In the genomic region with DNA sequence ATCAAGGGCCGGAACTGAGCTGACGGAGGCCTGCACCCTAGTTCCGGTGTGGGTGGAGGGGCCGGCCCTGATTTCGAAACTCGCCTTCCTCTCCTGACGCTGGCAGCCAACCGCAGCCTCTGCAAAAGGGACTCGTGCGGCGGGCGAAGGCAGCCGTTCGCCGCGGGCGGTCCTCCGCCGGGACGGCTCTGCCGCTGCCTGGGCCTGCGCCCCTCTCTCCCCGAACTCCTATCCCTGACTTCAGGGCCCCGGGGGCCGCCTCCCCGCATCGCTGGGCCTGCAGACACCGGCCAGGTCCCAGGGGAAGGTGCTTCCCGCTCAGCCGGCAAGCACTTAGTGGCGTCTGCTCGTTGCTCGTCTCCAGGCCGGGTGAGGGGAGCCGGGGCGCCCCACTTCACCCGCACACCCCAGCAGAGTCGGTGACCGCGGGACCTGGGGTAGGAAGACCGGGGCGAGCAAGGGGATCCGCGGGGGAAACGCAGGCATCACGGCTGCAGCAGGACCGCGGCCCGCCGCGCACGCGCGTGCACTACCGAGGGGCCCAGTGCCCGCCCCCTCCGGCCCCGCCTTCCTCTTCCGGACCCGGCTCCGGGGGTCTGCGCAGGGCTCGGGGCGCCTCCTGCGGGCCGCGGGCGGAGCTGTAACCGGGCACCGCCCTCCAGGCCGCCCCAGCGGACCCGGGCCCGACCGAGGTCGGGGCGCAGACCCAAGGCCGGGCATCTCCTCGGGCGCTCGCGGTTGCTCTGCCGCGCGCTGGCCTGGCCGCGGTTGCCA, we compare ENCODE assay signal across 8 cellular contexts. TPM values are rescaled to one million over a fixed set of nuclear protein-coding genes. Genes with fewer than 3 reads are reported as not detected.
DNase-seq lines count a peak whose midpoint lies in the region; ATAC-seq and TF ChIP-seq lines count a peak whose summit lies in the region.

No MANE protein-coding gene starts in this region.

- TF ChIP-seq CTCF in BJ (IDR thresholded peaks at IDR 0.05; ENCODE audit: insufficient read depth, low read depth, low read length) (no peak), colonic mucosa (IDR thresholded peaks at IDR 0.05) (no peak), left lung (IDR thresholded peaks at IDR 0.05) (peak; percentile 25 to 40)

- DNase-seq in BJ (ENCODE audit: low read depth), result no peak
- peak; percentile 86 for DNase-seq in NCI-H510A treated with DMSO at 0.1 percent for 48 hours (lab: John Stamatoyannopoulos, UW)
- DNase-seq in activated CD4-positive, alpha-beta T cell treated with anti-CD3 and anti-CD28 coated beads for 36 hours, result peak; percentile 95
- DNase-seq in colonic mucosa, result peak; percentile 87
- peak; percentile 93 to 97 for DNase-seq in left lung
- DNase-seq in stimulated activated CD4-positive, alpha-beta T cell treated with anti-CD3 and anti-CD28 coated beads, Interleukin-2, amount 100 ng/mL, for 24 hours, result peak; percentile 87 to 90

- ATAC-seq in GM19035 (IDR thresholded peaks at IDR 0.05; ENCODE audit: unreplicated experiment) (peak; percentile 58), HG03280 (IDR thresholded peaks at IDR 0.05; ENCODE audit: unreplicated experiment) (peak; percentile 69), left lung (peak; percentile 89)
- peak; percentile 62 for ATAC-seq in activated CD4-positive, alpha-beta T cell treated with anti-CD3 and anti-CD28 coated beads for 36 hours

- H3K27me3 ChIP-seq in BJ (ENCODE audit: control insufficient read depth, insufficient read depth, low read length) (no peaks in the 10 kb centered on the region), colonic mucosa (no peaks in the 10 kb centered on the region), left lung (no peaks in the 10 kb centered on the region)

- no peaks in the 10 kb centered on the region for H3K27me3 Mint-ChIP-seq in activated CD4-positive, alpha-beta T cell treated with anti-CD3 and anti-CD28 coated beads for 36 hours

- intact Hi-C loops in activated CD4-positive, alpha-beta T cell treated with anti-CD3 and anti-CD28 coated beads for 36 hours (cut with DNase I, micrococcal nuclease), result loop anchor here (1.0 to 5.0 kb wide), 17 partner anchors 11 to 672 kb away; a partner anchor contains a TSS
- intact Hi-C loops in colonic mucosa (cut with DNase I) (no loop called here), left lung (cut with DNase I) (no loop called here)

- H3K27ac ChIP-seq in colonic mucosa (peak overlapping the region; percentile 95), left lung (peak overlapping the region; percentile 92 to 100)

- H3K9me3 Mint-ChIP-seq in activated CD4-positive, alpha-beta T cell treated with anti-CD3 and anti-CD28 coated beads for 36 hours (ENCODE audit: low read depth), result no peaks in the 10 kb centered on the region

- peak overlapping the region; percentile 97 for H3K27ac Mint-ChIP-seq in activated CD4-positive, alpha-beta T cell treated with anti-CD3 and anti-CD28 coated beads for 36 hours

- CTCF ChIA-PET in BJ (lab: Yijun Ruan, JAX), result interaction anchor here (0.7 to 3.3 kb wide), 11 partner anchors 11 to 216 kb away, joined by 3 to 12 read pairs (median 4); a partner anchor contains a TSS
- CTCF ChIA-PET in activated CD4-positive, alpha-beta T cell treated with anti-CD3 and anti-CD28 coated beads for 36 hours (lab: Charles Lee), result interaction anchor here (0.6 to 1.9 kb wide), 14 partner anchors 10 to 639 kb away, joined by 3 to 10 read pairs (median 4); no protein-coding TSS in a partner anchor

- peak overlapping the region; percentile 91 to 92 for H3K9ac ChIP-seq in colonic mucosa (ENCODE audit: low read depth in 2 of 2, low read length in 2 of 2)

- H3K36me3 ChIP-seq in BJ (ENCODE audit: control insufficient read depth, insufficient read depth, low read length) (peaks cover 30% of the 10 kb centered on the region), colonic mucosa (peaks cover 11% of the 10 kb centered on the region), left lung (peaks cover 0 to 70% of the 10 kb centered on the region in 2 donors)

- peak overlapping the region; percentile 64 for H3K4me3 Mint-ChIP-seq in activated CD4-positive, alpha-beta T cell treated with anti-CD3 and anti-CD28 coated beads for 36 hours

- H3K9me3 ChIP-seq in colonic mucosa (no peaks in the 10 kb centered on the region), left lung (no peaks in the 10 kb centered on the region)

- peaks cover 50% of the 10 kb centered on the region for H3K36me3 Mint-ChIP-seq in activated CD4-positive, alpha-beta T cell treated with anti-CD3 and anti-CD28 coated beads for 36 hours (ENCODE audit: low read depth)

- H3K4me3 ChIP-seq in BJ (ENCODE audit: low read depth, low read length) (peak overlapping the region; percentile 94), colonic mucosa (peak overlapping the region; percentile 60), left lung (peak overlapping the region; percentile 81 to 89)

- peaks cover 15% of the 10 kb centered on the region for H3K4me1 ChIP-seq in colonic mucosa
- H3K4me1 ChIP-seq in left lung, result peaks cover 11 to 88% of the 10 kb centered on the region in 2 donors

- H3K4me1 Mint-ChIP-seq in activated CD4-positive, alpha-beta T cell treated with anti-CD3 and anti-CD28 coated beads for 36 hours, result peaks cover 56% of the 10 kb centered on the region

- POLR2A ChIA-PET in BJ (lab: Charles Lee), result interaction anchor here (0.5 to 1.1 kb wide), 3 partner anchors 14 to 81 kb away, joined by 4 to 11 read pairs (median 4); a partner anchor contains a TSS
- POLR2A ChIA-PET in activated CD4-positive, alpha-beta T cell treated with anti-CD3 and anti-CD28 coated beads for 36 hours (lab: Charles Lee), result interaction anchor here (0.6 to 2.2 kb wide), 8 partner anchors 12 to 1789 kb away, joined by 3 to 16 read pairs (median 6); a partner anchor contains a TSS

RNA-seq across cellular contexts. Expression of a gene that starts 0.5 kb away (rescaled TPM):
- polyA plus RNA-seq in BJ (2011; rRNA removed), result 18.4 and 30.7 TPM in 2 replicates
- 27.4 and 33.7 TPM in 2 replicates for polyA minus RNA-seq in BJ (2011; rRNA and poly(A)+ RNA removed)
- total RNA-seq in activated CD4-positive, alpha-beta T cell treated with anti-CD3 and anti-CD28 coated beads for 36 hours, result 10 to 100 TPM; 44.9 to 69.5 TPM
- 10 to 100 TPM; 18.8 to 39.5 TPM for total RNA-seq in colonic mucosa
- total RNA-seq in left lung, result 10 to 100 TPM; 48.0 to 81.2 TPM

RNA-seq across cellular contexts. Expression of a gene that starts 14.7 kb away (rescaled TPM):
- 19.1 and 22.1 TPM in 2 replicates for polyA plus RNA-seq in BJ (2011; rRNA removed)
- polyA minus RNA-seq in BJ (2011; rRNA and poly(A)+ RNA removed), result 10.9 and 14.6 TPM in 2 replicates
- total RNA-seq in activated CD4-positive, alpha-beta T cell treated with anti-CD3 and anti-CD28 coated beads for 36 hours, result 10 to 100 TPM in 1 of 2 experiments, 1 to 10 TPM in 1; 6.0 to 11.1 TPM
- total RNA-seq in colonic mucosa, result 10 to 100 TPM; 69.7 to 81.7 TPM
- 10 to 100 TPM; 28.7 to 44.9 TPM for total RNA-seq in left lung

RNA-seq across cellular contexts. Expression of a gene that starts 22.4 kb away (rescaled TPM):
- 21.9 and 31.2 TPM in 2 replicates for polyA plus RNA-seq in BJ (2011; rRNA removed)
- 62.1 and 64.5 TPM in 2 replicates for polyA minus RNA-seq in BJ (2011; rRNA and poly(A)+ RNA removed)
- 100 to 1,000 TPM; 202 to 241 TPM for total RNA-seq in activated CD4-positive, alpha-beta T cell treated with anti-CD3 and anti-CD28 coated beads for 36 hours
- total RNA-seq in colonic mucosa (100 to 1,000 TPM; 108 to 137 TPM), left lung (100 to 1,000 TPM in 1 of 2 donors, 10 to 100 TPM in 1; 55.2 to 118 TPM)

Comparison
In these comparisons a context has a peak if more than half of its experiments do, and no peak if none do; other contexts are left out.
1. CTCF ChIP-seq: peak in left lung (2 of 2); none in BJ (single experiment) and colonic mucosa (single experiment).
2. intact Hi-C loops: an anchor here in activated CD4-positive, alpha-beta T cell treated with anti-CD3 and anti-CD28 coated beads for 36 hours (1.0 to 5.0 kb wide); none called in colonic mucosa and left lung.
3. Peak in every context shown above with its lines, with median percentiles within 50 percentile points of each other: H3K4me3 ChIP-seq and ATAC-seq.